ENCODE assay signal across 8 cellular contexts in the genomic region with DNA sequence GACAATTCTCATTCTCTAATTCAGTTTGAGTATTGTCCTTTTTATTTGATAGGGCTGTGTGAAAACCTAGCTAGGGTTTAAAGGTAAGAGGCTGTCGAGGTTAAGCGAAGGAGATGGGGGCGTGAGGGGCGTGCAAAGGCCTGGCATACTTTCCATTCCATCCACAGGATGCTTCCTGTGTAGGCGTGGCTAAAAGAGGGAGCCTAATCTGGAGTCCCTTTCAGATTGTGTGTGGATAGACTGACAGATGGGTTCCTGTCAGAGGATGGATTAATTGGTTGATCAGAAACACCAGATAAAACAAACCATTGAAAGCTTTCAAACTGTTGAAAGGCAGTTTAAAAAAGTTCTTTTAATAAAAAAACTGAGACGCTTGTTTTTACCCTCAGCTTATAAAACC. TPM values are rescaled to one million over a fixed set of nuclear protein-coding genes. Genes with fewer than 3 reads are reported as not detected.
DNase-seq lines count a peak whose midpoint lies in the region; TF ChIP-seq lines count a peak whose summit lies in the region.

No MANE protein-coding gene starts in this region.

- H3K36me3 ChIP-seq in iPS-20b (ENCODE audit: insufficient read depth, low read depth, low read length) (no peaks in the 10 kb centered on the region), stomach (no peaks in the 10 kb centered on the region)

- no peaks in the 10 kb centered on the region for H3K27me3 Mint-ChIP-seq in activated T-helper 1 cell treated with anti-CD3 and anti-CD28 coated beads, Interleukin-12 subunit alpha, Interleukin-12 subunit beta, Interleukin-2, Interleukin-4 antibody, amounts not matched to agents 30 ng/mL and 10 ng/mL and 1 ng/mL, durations not matched to agents 14 hours and 24 hours and 36 hours (ENCODE audit: insufficient read depth)

- TF ChIP-seq CTCF in stomach (IDR thresholded peaks at IDR 0.05) (no peak), GM13977 (IDR thresholded peaks at IDR 0.05; ENCODE audit: extremely low read depth, insufficient read depth, missing control alignments) (no peak)

- peak overlapping the region; percentile 95 for H3K4me3 Mint-ChIP-seq in activated T-helper 1 cell treated with anti-CD3 and anti-CD28 coated beads, Interleukin-12 subunit alpha, Interleukin-12 subunit beta, Interleukin-2, Interleukin-4 antibody, amounts not matched to agents 30 ng/mL and 10 ng/mL and 1 ng/mL, durations not matched to agents 14 hours and 24 hours and 36 hours

- peak overlapping the region; percentile 99 for H3K27ac Mint-ChIP-seq in activated T-helper 1 cell treated with anti-CD3 and anti-CD28 coated beads, Interleukin-12 subunit alpha, Interleukin-12 subunit beta, Interleukin-2, Interleukin-4 antibody, amounts not matched to agents 30 ng/mL and 10 ng/mL and 1 ng/mL, durations not matched to agents 14 hours and 24 hours and 36 hours

- H3K9ac ChIP-seq in iPS-20b (ENCODE audit: low read depth, low read length) = peak overlapping the region; percentile 80; the same call in 1 of the 2 replicates

- in situ Hi-C loops in GM13977 (cut with MboI; ENCODE audit: low pct_unique_long_range_greater_than_20kb, low sequenced_read_pairs, unreplicated experiment) = loop anchor here (25.0 kb wide), 1 partner anchor 375 kb away; no protein-coding TSS in a partner anchor

- H3K36me3 Mint-ChIP-seq in activated T-helper 1 cell treated with anti-CD3 and anti-CD28 coated beads, Interleukin-12 subunit alpha, Interleukin-12 subunit beta, Interleukin-2, Interleukin-4 antibody, amounts not matched to agents 30 ng/mL and 10 ng/mL and 1 ng/mL, durations not matched to agents 14 hours and 24 hours and 36 hours (ENCODE audit: low read depth) = peaks cover 23% of the 10 kb centered on the region

- intact Hi-C loops in activated T-helper 1 cell treated with anti-CD3 and anti-CD28 coated beads, Interleukin-12 subunit alpha, Interleukin-12 subunit beta, Interleukin-2, Interleukin-4 antibody, amounts not matched to agents 30 ng/mL and 10 ng/mL and 1 ng/mL, durations not matched to agents 14 hours and 24 hours and 36 hours (cut with micrococcal nuclease) = loop anchor here (1.0 to 5.0 kb wide), 9 partner anchors 103 to 1220 kb away; a partner anchor contains a TSS
- intact Hi-C loops in stomach (cut with DNase I; ENCODE audit: low total_unique reads) = no loop called here

- H3K9me3 Mint-ChIP-seq in activated T-helper 1 cell treated with anti-CD3 and anti-CD28 coated beads, Interleukin-12 subunit alpha, Interleukin-12 subunit beta, Interleukin-2, Interleukin-4 antibody, amounts not matched to agents 30 ng/mL and 10 ng/mL and 1 ng/mL, durations not matched to agents 14 hours and 24 hours and 36 hours = no peaks in the 10 kb centered on the region

- no peak for TF ChIP-seq EP300 in stomach (IDR thresholded peaks at IDR 0.05)

- peaks cover 50% of the 10 kb centered on the region for H3K4me1 Mint-ChIP-seq in activated T-helper 1 cell treated with anti-CD3 and anti-CD28 coated beads, Interleukin-12 subunit alpha, Interleukin-12 subunit beta, Interleukin-2, Interleukin-4 antibody, amounts not matched to agents 30 ng/mL and 10 ng/mL and 1 ng/mL, durations not matched to agents 14 hours and 24 hours and 36 hours (ENCODE audit: low read depth)

- WGBS in stomach, 5 donors = 47 to 62% (median 51%) methylated on average over 6 of the region's 6 CpGs

- H3K4me1 ChIP-seq in iPS-20b (ENCODE audit: insufficient read depth, low read length) (peaks cover 46% of the 10 kb centered on the region), stomach (peaks cover 7 to 49% (median 29%) of the 10 kb centered on the region in 4 donors)

- DNase-seq in HuH-7.5 (ENCODE audit: low spot score) (peak; percentile 24), stomach (no peak), T-helper 9 cell (no peak), hypothalamus (lab: John Stamatoyannopoulos, UW) (no peak), GM13977 (ENCODE audit: low spot score) (no peak), SKM-1 (lab: John Stamatoyannopoulos, UW; ENCODE audit: unreplicated experiment) (no peak)
- peak; percentile 19 for DNase-seq in activated T-helper 1 cell treated with anti-CD3 and anti-CD28 coated beads, Interleukin-12 subunit alpha, Interleukin-12 subunit beta, Interleukin-2, Interleukin-4 antibody, amounts not matched to agents 30 ng/mL and 10 ng/mL and 1 ng/mL, durations not matched to agents 14 hours and 24 hours and 36 hours (ENCODE audit: low spot score)

- H3K27ac ChIP-seq in iPS-20b (ENCODE audit: low read length) = peak overlapping the region; percentile 64
- H3K27ac ChIP-seq in stomach = peak overlapping the region; percentile 64 to 100 (median 99)

- H3K27me3 ChIP-seq in iPS-20b (ENCODE audit: insufficient read depth, low read length) (peaks cover 21% of the 10 kb centered on the region), stomach (no peaks in the 10 kb centered on the region)

- H3K4me3 ChIP-seq in iPS-20b (ENCODE audit: low read length) (peak overlapping the region; percentile 89), stomach (peak overlapping the region in 3 of 4 donors; percentile 78 to 91 (median 89))

- no peak for TF ChIP-seq POLR2A in stomach (IDR thresholded peaks at IDR 0.05)

- H3K9me3 ChIP-seq in iPS-20b (ENCODE audit: insufficient read depth, low read depth, low read length) (no peaks in the 10 kb centered on the region), stomach (no peaks in the 10 kb centered on the region)

RNA-seq across cellular contexts. Expression of a gene that starts 1.1 kb away (rescaled TPM):
- total RNA-seq in activated T-helper 1 cell treated with anti-CD3 and anti-CD28 coated beads, Interleukin-12 subunit alpha, Interleukin-12 subunit beta, Interleukin-2, Interleukin-4 antibody, amounts not matched to agents 30 ng/mL and 10 ng/mL and 1 ng/mL, durations not matched to agents 14 hours and 24 hours and 36 hours = 93.9 and 97.6 TPM in 2 replicates
- total RNA-seq in stomach = 100 to 1,000 TPM in 4 of 5 donors, 10 to 100 TPM in 1; 26.8 to 279 (median 178) TPM
- polyA plus RNA-seq in stomach = 10 to 100 TPM; 24.7 to 46.7 (median 45.3) TPM

Comparison
In these comparisons a context has a peak if more than half of its experiments do, and no peak if none do; other contexts are left out.
1. DNase-seq: peak in HuH-7.5 (single experiment) and activated T-helper 1 cell treated with anti-CD3 and anti-CD28 coated beads, Interleukin-12 subunit alpha, Interleukin-12 subunit beta, Interleukin-2, Interleukin-4 antibody, amounts not matched to agents 30 ng/mL and 10 ng/mL and 1 ng/mL, durations not matched to agents 14 hours and 24 hours and 36 hours (single experiment); none in stomach (single experiment), T-helper 9 cell (single experiment), hypothalamus (0 of 51), GM13977 (single experiment) and SKM-1 (single experiment).